19 cellular contexts compared by ENCODE assay signal in genomic region chr2:12463189-12463588, GRCh38.
A peak's percentile ranks its signal among the peaks of the same experiment; 100 is the strongest.
DNase-seq lines count a peak whose midpoint lies in the region; ATAC-seq and TF ChIP-seq lines count a peak whose summit lies in the region.
"Had no signal": no experiment of that assay in that cellular context is flagged by ENCODE, and none has a peak within 500 bp of the region (broad histone marks: within the 10 kb centered on the region; RNA-seq: fewer than 3 reads in every experiment).

No MANE protein-coding gene starts in this region.

- H3K14ac ChIP-seq in IMR-90 (replicated peaks; ENCODE audit: low read depth, low read length): no peak overlapping the region; the same call in 1 of the 2 replicates

- H2AFZ ChIP-seq in IMR-90 (replicated peaks; ENCODE audit: low read length, poor library complexity): no peak overlapping the region

- no peaks in the 10 kb centered on the region for H3K27me3 ChIP-seq in CD4-positive, alpha-beta T cell (ENCODE audit: control insufficient read depth, insufficient read depth, low read length)
- H3K27me3 ChIP-seq in IMR-90 (ENCODE audit: control insufficient read depth, insufficient read depth, low read length) (no peaks in the 10 kb centered on the region), right atrium auricular region (no peaks in the 10 kb centered on the region), stomach (no peaks in the 10 kb centered on the region), vagina (no peaks in the 10 kb centered on the region)
- H3K27me3 ChIP-seq in naive thymus-derived CD4-positive, alpha-beta T cell (ENCODE audit: control insufficient read depth in 2 of 2, insufficient read depth in 2 of 2, low read length in 2 of 2): no peaks in the 10 kb centered on the region
- H3K27me3 ChIP-seq: SJSA1 had no signal

- H4K91ac ChIP-seq in IMR-90 (ENCODE audit: insufficient read depth, low read depth, low read length): no peak overlapping the region

- no peaks in the 10 kb centered on the region for H3K36me3 Mint-ChIP-seq in CD4-positive, alpha-beta T cell (ENCODE audit: low read depth)
- H3K36me3 Mint-ChIP-seq in T-helper 17 cell (ENCODE audit: low read depth): no peaks in the 10 kb centered on the region
- peaks cover 3 to 17% (median 6%) of the 10 kb centered on the region in 5 donors for H3K36me3 Mint-ChIP-seq in naive thymus-derived CD4-positive, alpha-beta T cell
- H3K36me3 Mint-ChIP-seq: CD4-positive, CD25-positive, alpha-beta regulatory T cell had no signal

- no peak for ATAC-seq in CD4-positive, alpha-beta T cell (ENCODE audit: poor library complexity)
- no peak for ATAC-seq in IMR-90 (ENCODE audit: low read depth)
- no peak for ATAC-seq in T-helper 17 cell
- peak; percentile 40 for ATAC-seq in naive thymus-derived CD4-positive, alpha-beta T cell

- no peak overlapping the region for H2BK20ac ChIP-seq in IMR-90 (ENCODE audit: low read depth, low read length)

- dilution Hi-C loops in IMR-90 (cut with HindIII; ENCODE audit: low sequenced_read_pairs, unreplicated experiment): no loop called here

- H3K4me3 Mint-ChIP-seq in CD4-positive, alpha-beta T cell: no peak overlapping the region
- peak overlapping the region; percentile 46 for H3K4me3 Mint-ChIP-seq in T-helper 17 cell
- peak overlapping the region in 3 of 10 donors; percentile 15 to 41 (median 31) for H3K4me3 Mint-ChIP-seq in naive thymus-derived CD4-positive, alpha-beta T cell
- H3K4me3 Mint-ChIP-seq: B cell had no signal

- H3K4me2 ChIP-seq in IMR-90 (ENCODE audit: low read depth, low read length): no peak overlapping the region

- no peaks in the 10 kb centered on the region for H3K9me3 ChIP-seq in CD4-positive, alpha-beta T cell (ENCODE audit: control insufficient read depth, low read length)
- H3K9me3 ChIP-seq in IMR-90 (ENCODE audit: control insufficient read depth, insufficient read depth, low read length) (no peaks in the 10 kb centered on the region), T-helper 17 cell (ENCODE audit: control insufficient read depth, low read length, poor library complexity, severe bottlenecking) (no peaks in the 10 kb centered on the region), right atrium auricular region (no peaks in the 10 kb centered on the region), stomach (no peaks in the 10 kb centered on the region), vagina (no peaks in the 10 kb centered on the region)
- no peaks in the 10 kb centered on the region for H3K9me3 ChIP-seq in naive thymus-derived CD4-positive, alpha-beta T cell (ENCODE audit: control insufficient read depth in 2 of 3, low read length in 3 of 3)
- H3K9me3 ChIP-seq: Caco-2, HAP-1, SJSA1 had no signal

- H3K18ac ChIP-seq in IMR-90 (ENCODE audit: low read depth, low read length): no peak overlapping the region

- no peaks in the 10 kb centered on the region for H3K36me3 ChIP-seq in IMR-90 (ENCODE audit: control insufficient read depth, insufficient read depth, low read length)
- no peaks in the 10 kb centered on the region for H3K36me3 ChIP-seq in naive thymus-derived CD4-positive, alpha-beta T cell (ENCODE audit: control insufficient read depth in 2 of 3, insufficient read depth in 3 of 3, low read length in 3 of 3)
- H3K36me3 ChIP-seq in right atrium auricular region: no peaks in the 10 kb centered on the region
- no peaks in the 10 kb centered on the region for H3K36me3 ChIP-seq in stomach
- no peaks in the 10 kb centered on the region for H3K36me3 ChIP-seq in vagina
- H3K36me3 ChIP-seq: HAP-1, SJSA1 had no signal

- H3K79me1 ChIP-seq in IMR-90 (ENCODE audit: low read depth in 1 of 2, low read length in 2 of 2): no peaks in the 10 kb centered on the region

- no peak for TF ChIP-seq RAD21 in IMR-90 (IDR thresholded peaks at IDR 0.05; ENCODE audit: low read length)

- H3K9me1 ChIP-seq in IMR-90 (ENCODE audit: insufficient read depth, low read length): no peaks in the 10 kb centered on the region

- H3K9me3 Mint-ChIP-seq in CD4-positive, alpha-beta T cell: peaks cover 5% of the 10 kb centered on the region
- H3K9me3 Mint-ChIP-seq in naive thymus-derived CD4-positive, alpha-beta T cell: peaks cover 0 to 10% (median 3%) of the 10 kb centered on the region in 11 donors

- no peak overlapping the region for H4K5ac ChIP-seq in IMR-90 (ENCODE audit: low read depth, low read length)

- POLR2A ChIA-PET in CD4-positive, alpha-beta T cell (lab: Charles Lee): no interaction called here
- POLR2A ChIA-PET in IMR-90 (lab: Charles Lee; ENCODE audit: unreplicated experiment): no interaction called here
- POLR2A ChIA-PET in naive thymus-derived CD4-positive, alpha-beta T cell (lab: Charles Lee): interaction anchor here (0.6 to 0.8 kb wide), 2 partner anchors 14 to 89 kb away, joined by 3 to 7 read pairs; no protein-coding TSS in a partner anchor

- peaks cover 2% of the 10 kb centered on the region; the same call in 1 of the 2 replicates for H3K4me1 ChIP-seq in IMR-90 (ENCODE audit: control insufficient read depth, insufficient read depth, low read length)
- no peaks in the 10 kb centered on the region for H3K4me1 ChIP-seq in naive thymus-derived CD4-positive, alpha-beta T cell (ENCODE audit: control insufficient read depth in 2 of 2, insufficient read depth in 2 of 2, low read length in 2 of 2)
- H3K4me1 ChIP-seq in right atrium auricular region: no peaks in the 10 kb centered on the region
- H3K4me1 ChIP-seq in stomach: peaks cover 0 to 14% (median 4%) of the 10 kb centered on the region in 4 donors
- no peaks in the 10 kb centered on the region for H3K4me1 ChIP-seq in vagina
- H3K4me1 ChIP-seq: Caco-2, HAP-1 had no signal

- H3K4me1 Mint-ChIP-seq in CD4-positive, alpha-beta T cell (ENCODE audit: low read depth): peaks cover 16% of the 10 kb centered on the region
- H3K4me1 Mint-ChIP-seq in T-helper 17 cell: peaks cover 5% of the 10 kb centered on the region
- peaks cover 8 to 33% (median 25%) of the 10 kb centered on the region in 7 donors for H3K4me1 Mint-ChIP-seq in naive thymus-derived CD4-positive, alpha-beta T cell

- H3K27me3 Mint-ChIP-seq in CD4-positive, alpha-beta T cell: no peaks in the 10 kb centered on the region
- H3K27me3 Mint-ChIP-seq in T-helper 17 cell: no peaks in the 10 kb centered on the region
- peaks cover 0 to 8% (median 0%) of the 10 kb centered on the region in 5 donors for H3K27me3 Mint-ChIP-seq in naive thymus-derived CD4-positive, alpha-beta T cell
- H3K27me3 Mint-ChIP-seq: B cell; CD4-positive, CD25-positive, alpha-beta regulatory T cell had no signal

- H3K9ac ChIP-seq in IMR-90 (ENCODE audit: low read depth, low read length): no peak overlapping the region

- no CpG with 5 or more reads among the region's 5 CpGs for WGBS in IMR-90 (ENCODE audit: extremely low coverage in 2 of 2, insufficient read length in 1 of 2), 2 experiments
- WGBS in stomach, 5 donors: 32 to 49% (median 39%) methylated on average over 5 of the region's 5 CpGs

- no peak overlapping the region for H4K8ac ChIP-seq in IMR-90 (ENCODE audit: low read depth in 2 of 2, low read length in 2 of 2)

- H3K4me3 ChIP-seq in IMR-90 (ENCODE audit: insufficient read depth, low read depth, low read length): no peak overlapping the region
- H3K4me3 ChIP-seq in naive thymus-derived CD4-positive, alpha-beta T cell (ENCODE audit: low read length): no peak overlapping the region
- H3K4me3 ChIP-seq in right atrium auricular region: no peak overlapping the region
- H3K4me3 ChIP-seq in stomach: no peak overlapping the region
- no peak overlapping the region for H3K4me3 ChIP-seq in vagina
- H3K4me3 ChIP-seq: HAP-1, SJSA1 had no signal

- TF ChIP-seq EP300 in stomach (IDR thresholded peaks at IDR 0.05): no peak

- TF ChIP-seq POLR2A in IMR-90 (IDR thresholded peaks at IDR 0.05; ENCODE audit: low read depth, low read length) (no peak), stomach (IDR thresholded peaks at IDR 0.05) (no peak), vagina (IDR thresholded peaks at IDR 0.05) (no peak)

- no peak for DNase-seq in CD4-positive, alpha-beta T cell
- DNase-seq in IMR-90 (no peak), T-helper 17 cell (no peak), right atrium auricular region (ENCODE audit: low spot score) (no peak), stomach (no peak), vagina (ENCODE audit: extremely low spot score in 2 of 2) (no peak)
- DNase-seq in naive thymus-derived CD4-positive, alpha-beta T cell: no peak
- DNase-seq: Caco-2; CD4-positive, CD25-positive, alpha-beta regulatory T cell; DMS153; GF-D8; NCI-H1417 treated with DMSO at 0.1 percent for 48 hours; NCI-H187 treated with DMSO at 0.1 percent for 48 hours; NCI-H2227 treated with DMSO at 0.1 percent for 48 hours; NCI-H510A treated with DMSO at 0.1 percent for 48 hours; NCI-H774 had no signal

- H2AK9ac ChIP-seq in IMR-90 (replicated peaks; ENCODE audit: low read depth, low read length, poor library complexity): no peak overlapping the region

- no peak overlapping the region for H2BK5ac ChIP-seq in IMR-90 (ENCODE audit: low read depth, low read length, poor library complexity, severe bottlenecking)

- H3K56ac ChIP-seq in IMR-90 (ENCODE audit: extremely low read depth, insufficient read depth, low read length): no peak overlapping the region

- no peak overlapping the region for H3K27ac ChIP-seq in CD4-positive, alpha-beta T cell (ENCODE audit: low read depth, low read length)
- no peak overlapping the region for H3K27ac ChIP-seq in IMR-90 (ENCODE audit: insufficient read depth, low read length)
- no peak overlapping the region for H3K27ac ChIP-seq in naive thymus-derived CD4-positive, alpha-beta T cell (ENCODE audit: low read depth, low read length)
- H3K27ac ChIP-seq in right atrium auricular region: no peak overlapping the region
- H3K27ac ChIP-seq in stomach: peak overlapping the region in 2 of 5 donors; percentile 2 to 52
- H3K27ac ChIP-seq in vagina: no peak overlapping the region
- H3K27ac ChIP-seq: SJSA1 had no signal

- H3K27ac Mint-ChIP-seq in CD4-positive, alpha-beta T cell: peak overlapping the region; percentile 2
- H3K27ac Mint-ChIP-seq in T-helper 17 cell: peak overlapping the region; percentile 12
- H3K27ac Mint-ChIP-seq in naive thymus-derived CD4-positive, alpha-beta T cell: peak overlapping the region in 5 of 9 donors; percentile 3 to 84 (median 28)
- H3K27ac Mint-ChIP-seq: B cell had no signal

- H2BK120ac ChIP-seq in IMR-90 (ENCODE audit: low read depth, low read length): no peak overlapping the region

- H2AK5ac ChIP-seq in IMR-90 (ENCODE audit: low read depth, low read length): peak overlapping the region; percentile 15; the same call in 1 of the 2 replicates

- intact Hi-C loops in CD4-positive, alpha-beta T cell (cut with DNase I, micrococcal nuclease): no loop called here
- intact Hi-C loops in IMR-90 (cut with micrococcal nuclease): no loop called here
- intact Hi-C loops in naive thymus-derived CD4-positive, alpha-beta T cell (cut with micrococcal nuclease): no loop called here
- intact Hi-C loops in stomach (cut with DNase I; ENCODE audit: low total_unique reads): loop anchor here (10.0 kb wide), 1 partner anchor 628 kb away; no protein-coding TSS in a partner anchor
- intact Hi-C loops in vagina (cut with DNase I): no loop called here

- no peaks in the 10 kb centered on the region for H4K20me1 ChIP-seq in IMR-90 (ENCODE audit: insufficient read depth, low read length)

- CTCF ChIA-PET in CD4-positive, alpha-beta T cell (lab: Charles Lee): no interaction called here
- CTCF ChIA-PET in IMR-90 (lab: Yijun Ruan, JAX): no interaction called here
- CTCF ChIA-PET in naive thymus-derived CD4-positive, alpha-beta T cell (lab: Charles Lee): no interaction called here

- TF ChIP-seq CTCF in CD4-positive, alpha-beta T cell (IDR thresholded peaks at IDR 0.05): no peak
- TF ChIP-seq CTCF in IMR-90 (conservative IDR thresholded peaks at IDR 0.05; ENCODE audit: low read depth, low read length) (no peak), right atrium auricular region (IDR thresholded peaks at IDR 0.05) (no peak), stomach (IDR thresholded peaks at IDR 0.05) (no peak), vagina (IDR thresholded peaks at IDR 0.05) (no peak)

- BruUV-seq in IMR-90 (replicated peaks; lab: Mats Ljungman, UMichigan): no TSS peak

- in situ Hi-C loops in IMR-90 (cut with MboI; ENCODE audit: low sequenced_read_pairs): no loop called here

- H2BK15ac ChIP-seq in IMR-90 (ENCODE audit: low read depth, low read length): 0 out of 3 replicates have a peak overlapping the region, but pooled peaks have one; percentile 21

- H3K4ac ChIP-seq in IMR-90 (ENCODE audit: low read depth, low read length): no peak overlapping the region

- no peak overlapping the region for H3K23ac ChIP-seq in IMR-90 (ENCODE audit: low read depth, low read length)
